21 cellular contexts compared by ENCODE assay signal in genomic region chr5:34488984-34489383, GRCh38.
DNase-seq lines count a peak whose midpoint lies in the region; ATAC-seq and TF ChIP-seq lines count a peak whose summit lies in the region.
"Had no signal": no experiment of that assay in that cellular context is flagged by ENCODE, and none has a peak within 500 bp of the region (broad histone marks: within the 10 kb centered on the region; RNA-seq: fewer than 3 reads in every experiment).

No MANE protein-coding gene starts in this region.

- H3K27me3 ChIP-seq in heart right ventricle (no peaks in the 10 kb centered on the region), breast epithelium (no peaks in the 10 kb centered on the region), lower lobe of right lung (ENCODE audit: low read depth) (no peaks in the 10 kb centered on the region), tibial artery (no peaks in the 10 kb centered on the region)

- H3K27ac ChIP-seq in heart right ventricle (no peak overlapping the region), breast epithelium (peak overlapping the region; percentile 59 to 61), lower lobe of right lung (peak overlapping the region; percentile 41), tibial artery (peak overlapping the region; percentile 46 to 65), OCI-LY7 (ENCODE audit: low read depth, low read length, poor library complexity, severe bottlenecking) (no peak overlapping the region)
- H3K27ac ChIP-seq: RWPE1 had no signal

- H3K79me2 ChIP-seq in OCI-LY7 (ENCODE audit: insufficient read depth, low read depth, low read length) = no peaks in the 10 kb centered on the region

- intact Hi-C loops in Right ventricle myocardium superior (cut with DNase I) = loop anchor here (5.0 to 10.0 kb wide), 2 partner anchors 408 to 516 kb away; no protein-coding TSS in a partner anchor
- intact Hi-C loops in heart right ventricle (cut with DNase I) = loop anchor here in 8 of 10 donors (5.0 to 10.0 kb wide), 4 partner anchors 33 to 516 kb away; no protein-coding TSS in a partner anchor
- intact Hi-C loops in breast epithelium (cut with DNase I; ENCODE audit: low total_unique reads) = loop anchor here (10.0 kb wide), 1 partner anchor 406 kb away; no protein-coding TSS in a partner anchor
- intact Hi-C loops in lower lobe of right lung (cut with DNase I) = loop anchor here (10.0 kb wide), 1 partner anchor 46 kb away; no protein-coding TSS in a partner anchor
- intact Hi-C loops in tibial artery (cut with DNase I; ENCODE audit: low total_unique reads) = loop anchor here (5.0 to 10.0 kb wide), 2 partner anchors 33 to 166 kb away; partner anchors contain the start of gene RAI14
- intact Hi-C loops in OCI-LY7 (cut with micrococcal nuclease; ENCODE audit: unreplicated experiment) = no loop called here

- H3K4me3 ChIP-seq in heart right ventricle (no peak overlapping the region), breast epithelium (no peak overlapping the region), lower lobe of right lung (no peak overlapping the region), tibial artery (no peak overlapping the region), OCI-LY7 (ENCODE audit: low read depth, low read length, poor library complexity, severe bottlenecking) (no peak overlapping the region)

- no peak overlapping the region for H2AFZ ChIP-seq in OCI-LY7 (ENCODE audit: low read length)

- peaks cover 61% of the 10 kb centered on the region for H3K4me1 Mint-ChIP-seq in WTC11
- H3K4me1 Mint-ChIP-seq: stimulated activated naive CD8-positive, alpha-beta T cell treated with anti-CD3 and anti-CD28 coated beads, Interleukin-15, amount 100 ng/mL, for 72 hours had no signal

- TF ChIP-seq POLR2A in breast epithelium (IDR thresholded peaks at IDR 0.05) = no peak

- ATAC-seq in Right ventricle myocardium superior (ENCODE audit: poor library complexity) (peak; percentile 54), heart right ventricle (no peak), lower lobe of right lung (no peak), WTC11 (no peak), HG03139 (IDR thresholded peaks at IDR 0.05; ENCODE audit: unreplicated experiment) (no peak)
- ATAC-seq: stimulated activated naive CD8-positive, alpha-beta T cell treated with anti-CD3 and anti-CD28 coated beads, Interleukin-15, amount 100 ng/mL, for 72 hours had no signal

- H3K36me3 ChIP-seq in heart right ventricle (no peaks in the 10 kb centered on the region), breast epithelium (no peaks in the 10 kb centered on the region), lower lobe of right lung (no peaks in the 10 kb centered on the region), tibial artery (no peaks in the 10 kb centered on the region), OCI-LY7 (ENCODE audit: insufficient read depth, low read length) (no peaks in the 10 kb centered on the region)
- H3K36me3 ChIP-seq: BE2C had no signal

- peaks cover 10% of the 10 kb centered on the region for H3K9me3 Mint-ChIP-seq in WTC11
- H3K9me3 Mint-ChIP-seq: stimulated activated naive CD8-positive, alpha-beta T cell treated with anti-CD3 and anti-CD28 coated beads, Interleukin-15, amount 100 ng/mL, for 72 hours; T-helper 2 cell treated with Interferon-gamma antibody and Interleukin-4, amounts not matched to agents 5 μg/mL and 100 μg/mL, for 36 hours had no signal

- no TSS peak for BruUV-seq in OCI-LY7 (replicated peaks; lab: Mats Ljungman, UMichigan)

- no peak overlapping the region for H3K27ac Mint-ChIP-seq in WTC11
- H3K27ac Mint-ChIP-seq: endodermal cell; T-helper 2 cell treated with Interferon-gamma antibody and Interleukin-4, amounts not matched to agents 5 μg/mL and 100 μg/mL, for 36 hours had no signal

- TF ChIP-seq CTCF in heart right ventricle (IDR thresholded peaks at IDR 0.05) = no peak
- no peak for TF ChIP-seq CTCF in breast epithelium (IDR thresholded peaks at IDR 0.05)
- TF ChIP-seq CTCF in lower lobe of right lung (IDR thresholded peaks at IDR 0.05) = no peak
- TF ChIP-seq CTCF in tibial artery (IDR thresholded peaks at IDR 0.05) = no peak
- no peak for TF ChIP-seq CTCF in OCI-LY7 (conservative IDR thresholded peaks at IDR 0.05; ENCODE audit: low read length)
- no peak for TF ChIP-seq CTCF in WTC11 (IDR thresholded peaks at IDR 0.05)

- no peaks in the 10 kb centered on the region for H3K27me3 Mint-ChIP-seq in WTC11 (ENCODE audit: low read depth)
- H3K27me3 Mint-ChIP-seq: brain had no signal

- POLR2A ChIA-PET in OCI-LY7 (lab: Charles Lee) = interaction anchor here (0.5 kb wide), 1 partner anchor 1060 kb away, joined by 3 read pairs; no protein-coding TSS in a partner anchor
- POLR2A ChIA-PET in WTC11 (lab: Charles Lee) = no interaction called here

- 35 to 58% methylated on average over 4 of the region's 4 CpGs for WGBS in heart right ventricle, 2 donors

- no peak overlapping the region for H3K4me2 ChIP-seq in OCI-LY7 (ENCODE audit: low read length)

- H3K9me3 ChIP-seq in heart right ventricle (peaks cover 0 to 9% (median 0%) of the 10 kb centered on the region in 11 donors), breast epithelium (no peaks in the 10 kb centered on the region), lower lobe of right lung (no peaks in the 10 kb centered on the region), tibial artery (no peaks in the 10 kb centered on the region), OCI-LY7 (ENCODE audit: low read length) (no peaks in the 10 kb centered on the region)
- H3K9me3 ChIP-seq: BE2C had no signal

- peaks cover 0 to 19% (median 7%) of the 10 kb centered on the region in 9 donors for H3K4me1 ChIP-seq in heart right ventricle
- H3K4me1 ChIP-seq in breast epithelium = no peaks in the 10 kb centered on the region
- H3K4me1 ChIP-seq in lower lobe of right lung = peaks cover 22% of the 10 kb centered on the region
- H3K4me1 ChIP-seq in tibial artery = peaks cover 0 to 54% (median 30%) of the 10 kb centered on the region in 4 donors
- H3K4me1 ChIP-seq in OCI-LY7 (ENCODE audit: insufficient read depth, low read length, poor library complexity, severe bottlenecking) = no peaks in the 10 kb centered on the region
- H3K4me1 ChIP-seq: BE2C had no signal

- no peaks in the 10 kb centered on the region for H4K20me1 ChIP-seq in OCI-LY7 (ENCODE audit: insufficient read depth, low read length)

- H3K36me3 Mint-ChIP-seq in WTC11 = 0 out of 2 replicates have a peak, but pooled peaks cover 3% of the 10 kb centered on the region
- H3K36me3 Mint-ChIP-seq: brain had no signal

- H3K9me2 ChIP-seq in OCI-LY7 (ENCODE audit: insufficient read depth, low read length) = no peaks in the 10 kb centered on the region

- no peak overlapping the region for H3K4me3 Mint-ChIP-seq in WTC11
- H3K4me3 Mint-ChIP-seq: brain; endodermal cell; stimulated activated naive CD8-positive, alpha-beta T cell treated with anti-CD3 and anti-CD28 coated beads, Interleukin-15, amount 100 ng/mL, for 72 hours; T-helper 2 cell treated with Interferon-gamma antibody and Interleukin-4, amounts not matched to agents 5 μg/mL and 100 μg/mL, for 36 hours had no signal

- CTCF ChIA-PET in OCI-LY7 (lab: Charles Lee; ENCODE audit: unreplicated experiment) (no interaction called here), WTC11 (lab: Charles Lee) (interaction anchor here (1.1 kb wide), 1 partner anchor 14 kb away, joined by 5 read pairs; no protein-coding TSS in a partner anchor)

- DNase-seq in Right ventricle myocardium superior (no peak), heart right ventricle (no peak), breast epithelium (ENCODE audit: low spot score in 2 of 2) (no peak), lower lobe of right lung (no peak), tibial artery (no peak), OCI-LY7 (ENCODE audit: low spot score) (no peak), WTC11 (ENCODE audit: low spot score) (no peak)
- DNase-seq: activated CD4-positive, alpha-beta T cell treated with anti-CD3 and anti-CD28 coated beads, Interleukin-2, amount 50 U/mL, for 4 hours; BE2C; cortex of kidney; endodermal cell; head of caudate nucleus; NCI-H1092 treated with DMSO at 0.1 percent for 48 hours; NCI-H2081 treated with DMSO at 0.1 percent for 48 hours; NCI-H510A treated with DMSO at 0.1 percent for 48 hours; retina; stimulated activated naive CD8-positive, alpha-beta T cell treated with anti-CD3 and anti-CD28 coated beads, Interleukin-15, amount 100 ng/mL, for 72 hours had no signal

TF ChIP-seq in WTC11, 78 proteins besides CTCF, POLR2A, EP300 and RAD21 (continues in another document):
- TF ChIP-seq MLX (CRISPR knock-in tag; IDR thresholded peaks at IDR 0.05) (no peak), GABPB1 (CRISPR knock-in tag; IDR thresholded peaks at IDR 0.05) (no peak), NR1H2 (CRISPR knock-in tag; IDR thresholded peaks at IDR 0.05) (no peak), EMX1 (CRISPR knock-in tag; IDR thresholded peaks at IDR 0.05) (no peak), GTF2I (CRISPR knock-in tag; conservative IDR thresholded peaks at IDR 0.05) (no peak), ZBTB43 (CRISPR knock-in tag; IDR thresholded peaks at IDR 0.05) (no peak), HMGA2 (CRISPR knock-in tag; IDR thresholded peaks at IDR 0.05) (no peak)

Comparison
In these comparisons a context has a peak if more than half of its experiments do, and no peak if none do; other contexts are left out.
1. H3K27ac ChIP-seq: peak in breast epithelium (2 of 2), lower lobe of right lung (single experiment) and tibial artery (2 of 2); none in heart right ventricle (0 of 10) and OCI-LY7 (single experiment).